Comparison of ENCODE assay signal across 8 cellular contexts in genomic region chr1:43979528-43980254, GRCh38. TPM values are rescaled to one million over a fixed set of nuclear protein-coding genes. Genes with fewer than 3 reads are reported as not detected.
DNase-seq lines count a peak whose midpoint lies in the region; ATAC-seq, FAIRE-seq and TF ChIP-seq lines count a peak whose summit lies in the region.

No MANE protein-coding gene starts in this region.

- ATAC-seq in GM23338 (peak; percentile 21), HepG2 (peak; percentile 10), GM21526 (IDR thresholded peaks at IDR 0.05; ENCODE audit: low FRiP score, unreplicated experiment) (no peak), GM21447 (IDR thresholded peaks at IDR 0.05; ENCODE audit: unreplicated experiment) (no peak)
- no peak for ATAC-seq in central memory CD8-positive, alpha-beta T cell (replicated peaks; ENCODE audit: extremely low read depth, poor library complexity, severe bottlenecking)
- peak; percentile 24 for ATAC-seq in stimulated activated naive CD8-positive, alpha-beta T cell treated with anti-CD3 and anti-CD28 coated beads, Interleukin-15, amount 100 ng/mL, for 72 hours

- peak; percentile 12 for FAIRE-seq in HepG2 (lab: Jason Lieb, UNC)

- BruUV-seq in HepG2 (replicated peaks; lab: Mats Ljungman, UMichigan) = TSS peak; percentile 38

- no peaks in the 10 kb centered on the region for H3K9me2 ChIP-seq in GM23338 (ENCODE audit: insufficient read depth)

- TF ChIP-seq EP300 in HepG2 (IDR thresholded peaks at IDR 0.05; ENCODE audit: low read depth in 2 of 2, low read length in 2 of 2) (no peak), HepG2 (CRISPR knock-in tag; IDR thresholded peaks at IDR 0.05; ENCODE audit: borderline replicate concordance) (peak; percentile 8; the same call in 1 of the 2 replicates)

- 1% methylated on average over 10 of the region's 45 CpGs for WGBS in HepG2 (ENCODE audit: low lambda C conversion rate)

- peaks cover 35% of the 10 kb centered on the region for H3K27me3 Mint-ChIP-seq in GM23338 (ENCODE audit: insufficient read depth, low read depth, poor library complexity)
- no peaks in the 10 kb centered on the region for H3K27me3 Mint-ChIP-seq in central memory CD8-positive, alpha-beta T cell
- no peaks in the 10 kb centered on the region for H3K27me3 Mint-ChIP-seq in stimulated activated naive CD8-positive, alpha-beta T cell treated with anti-CD3 and anti-CD28 coated beads, Interleukin-15, amount 100 ng/mL, for 72 hours

- H3K4me2 ChIP-seq in GM23338 = peak overlapping the region; percentile 84
- H3K4me2 ChIP-seq in HepG2 (ENCODE audit: low read depth, low read length) = peak overlapping the region; percentile 91

- H2AFZ ChIP-seq in GM23338 (peak overlapping the region; percentile 59; the same call in 1 of the 2 replicates), HepG2 (ENCODE audit: low read length) (no peak overlapping the region)

- peak overlapping the region; percentile 90 for H3K4me3 Mint-ChIP-seq in GM23338
- peak overlapping the region; percentile 81 for H3K4me3 Mint-ChIP-seq in central memory CD8-positive, alpha-beta T cell
- peak overlapping the region; percentile 84 to 89 for H3K4me3 Mint-ChIP-seq in stimulated activated naive CD8-positive, alpha-beta T cell treated with anti-CD3 and anti-CD28 coated beads, Interleukin-15, amount 100 ng/mL, for 72 hours

- H3K27ac Mint-ChIP-seq in GM23338 = peak overlapping the region; percentile 78
- peak overlapping the region; percentile 12 for H3K27ac Mint-ChIP-seq in central memory CD8-positive, alpha-beta T cell (ENCODE audit: low read depth)
- peak overlapping the region; percentile 50 to 89 for H3K27ac Mint-ChIP-seq in stimulated activated naive CD8-positive, alpha-beta T cell treated with anti-CD3 and anti-CD28 coated beads, Interleukin-15, amount 100 ng/mL, for 72 hours

- CTCF ChIA-PET in BJ (lab: Yijun Ruan, JAX) = interaction anchor here (0.7 to 1.3 kb wide), 2 partner anchors 9 to 45 kb away, joined by 3 read pairs; no protein-coding TSS in a partner anchor
- CTCF ChIA-PET in RWPE1 (lab: Yijun Ruan, JAX) = interaction anchor here (1.0 kb wide), 1 partner anchor 9 kb away, joined by 3 read pairs; no protein-coding TSS in a partner anchor
- CTCF ChIA-PET in HepG2 (lab: Yijun Ruan, JAX; ENCODE audit: low intra/inter-chr PET ratio, low total read pairs) = no interaction called here

- peak overlapping the region; percentile 76 for H3K9ac ChIP-seq in HepG2 (ENCODE audit: insufficient read depth, low read depth, low read length)

- peaks cover 29% of the 10 kb centered on the region; the same call in 1 of the 2 replicates for H3F3A ChIP-seq in GM23338 (replicated peaks; ENCODE audit: low read depth)

- intact Hi-C loops in HepG2 (cut with micrococcal nuclease; ENCODE audit: unreplicated experiment) = no loop called here

- TF ChIP-seq RAD21 in HepG2 (CRISPR knock-in tag; IDR thresholded peaks at IDR 0.05) = no peak

- DNase-seq in BJ (ENCODE audit: low read depth) (no peak), GM23338 (ENCODE audit: low spot score) (peak; percentile 59), RWPE1 (ENCODE audit: low spot score) (peak; percentile 62), HepG2 (ENCODE audit: low spot score) (peak; percentile 37)
- DNase-seq in central memory CD8-positive, alpha-beta T cell (ENCODE audit: low spot score in 2 of 2) = no peak
- DNase-seq in stimulated activated naive CD8-positive, alpha-beta T cell treated with anti-CD3 and anti-CD28 coated beads, Interleukin-15, amount 100 ng/mL, for 72 hours = peak; percentile 26 to 37

- in situ Hi-C loops in HepG2 (cut with HindIII; ENCODE audit: extremely low pct_ligation_motif_present, low pct_unique_long_range_greater_than_20kb) = no loop called here

- peaks cover 39% of the 10 kb centered on the region for H3K4me1 Mint-ChIP-seq in GM23338
- peaks cover 27% of the 10 kb centered on the region for H3K4me1 Mint-ChIP-seq in central memory CD8-positive, alpha-beta T cell
- peaks cover 46% of the 10 kb centered on the region for H3K4me1 Mint-ChIP-seq in stimulated activated naive CD8-positive, alpha-beta T cell treated with anti-CD3 and anti-CD28 coated beads, Interleukin-15, amount 100 ng/mL, for 72 hours

- no peaks in the 10 kb centered on the region for H3K9me3 ChIP-seq in HepG2 (ENCODE audit: low read length)

- H3K36me3 ChIP-seq in BJ (ENCODE audit: control insufficient read depth, insufficient read depth, low read length) = peaks cover 15% of the 10 kb centered on the region
- 0 out of 2 replicates have a peak, but pooled peaks cover 7% of the 10 kb centered on the region for H3K36me3 ChIP-seq in GM23338 (ENCODE audit: insufficient read depth)
- peaks cover 15 to 39% of the 10 kb centered on the region in 2 experiments for H3K36me3 ChIP-seq in HepG2 (replicated peaks in 1 of 2; ENCODE audit: control insufficient read depth in 1 of 2, insufficient read depth in 2 of 2, low read length in 2 of 2)

- H3K27me3 ChIP-seq in BJ (ENCODE audit: control insufficient read depth, insufficient read depth, low read length) (no peaks in the 10 kb centered on the region), GM23338 (ENCODE audit: insufficient read depth) (no peaks in the 10 kb centered on the region), HepG2 (ENCODE audit: control insufficient read depth in 1 of 2, insufficient read depth in 2 of 2, low read length in 2 of 2) (no peaks in the 10 kb centered on the region)

- peaks cover 16% of the 10 kb centered on the region for H3K79me2 ChIP-seq in GM23338 (replicated peaks; ENCODE audit: insufficient read depth)
- peaks cover 55% of the 10 kb centered on the region for H3K79me2 ChIP-seq in HepG2 (ENCODE audit: insufficient read depth, low read length)

- TF ChIP-seq CTCF in BJ (IDR thresholded peaks at IDR 0.05; ENCODE audit: insufficient read depth, low read depth, low read length) (no peak), GM23338 (conservative IDR thresholded peaks at IDR 0.05; ENCODE audit: low read depth in 2 of 2) (no peak), RWPE1 (conservative IDR thresholded peaks at IDR 0.05; ENCODE audit: low read depth) (no peak), HepG2 (CRISPR knock-in tag; IDR thresholded peaks at IDR 0.05) (no peak)

- TF ChIP-seq POLR2A in HepG2 (IDR thresholded peaks at IDR 0.05; ENCODE audit: insufficient read depth in 1 of 2, low read depth in 2 of 2, low read length in 2 of 2) = no peak; a peak in 1 of 4 replicates

- H3K4me1 ChIP-seq in GM23338 (ENCODE audit: insufficient read depth) (peaks cover 18% of the 10 kb centered on the region), HepG2 (ENCODE audit: insufficient read depth, low read length) (peaks cover 71% of the 10 kb centered on the region)

- H4K20me1 ChIP-seq in GM23338 (replicated peaks; ENCODE audit: insufficient read depth) (peaks cover 19% of the 10 kb centered on the region), HepG2 (ENCODE audit: insufficient read depth, low read length) (peaks cover 4% of the 10 kb centered on the region; the same call in 1 of the 2 replicates)

- H3K4me3 ChIP-seq in BJ (ENCODE audit: low read depth, low read length) = peak overlapping the region; percentile 68
- peak overlapping the region; percentile 69 for H3K4me3 ChIP-seq in GM23338
- H3K4me3 ChIP-seq in HepG2 (replicated peaks in 1 of 3; ENCODE audit: insufficient read depth in 1 of 3, low read depth in 2 of 3, low read length in 3 of 3) = peak overlapping the region; percentile 62 to 87 (median 84)

- H3K9me3 Mint-ChIP-seq in GM23338 = no peaks in the 10 kb centered on the region
- H3K9me3 Mint-ChIP-seq in central memory CD8-positive, alpha-beta T cell = no peaks in the 10 kb centered on the region
- no peaks in the 10 kb centered on the region for H3K9me3 Mint-ChIP-seq in stimulated activated naive CD8-positive, alpha-beta T cell treated with anti-CD3 and anti-CD28 coated beads, Interleukin-15, amount 100 ng/mL, for 72 hours

- H3K36me3 Mint-ChIP-seq in GM23338 (ENCODE audit: low read depth) = peaks cover 50% of the 10 kb centered on the region
- H3K36me3 Mint-ChIP-seq in central memory CD8-positive, alpha-beta T cell (ENCODE audit: insufficient read depth) = peaks cover 8% of the 10 kb centered on the region

- no peak overlapping the region for H3K27ac ChIP-seq in GM23338 (ENCODE audit: low read depth)
- H3K27ac ChIP-seq in RWPE1 = peak overlapping the region; percentile 94
- H3K27ac ChIP-seq in HepG2 (ENCODE audit: extremely low read length, insufficient read depth, low read length) = peak overlapping the region; percentile 83

- POLR2A ChIA-PET in BJ (lab: Charles Lee) (no interaction called here), RWPE1 (lab: Yijun Ruan, JAX; ENCODE audit: low non-redundant PET) (interaction anchor here (0.6 kb wide), 1 partner anchor 10 kb away, joined by 3 read pairs; no protein-coding TSS in a partner anchor), HepG2 (lab: Yijun Ruan, JAX) (interaction anchor here (0.5 to 1.3 kb wide), 3 partner anchors 12 to 324 kb away, joined by 3 to 8 read pairs (median 3); partner anchors contain the start of gene SLC6A9)

RNA-seq across cellular contexts. Expression of gene B4GALT2, which starts 0.7 kb away (rescaled TPM):
- polyA plus RNA-seq in BJ (2011; rRNA removed) = 60.2 and 82.2 TPM in 2 replicates
- 53.3 and 71.8 TPM in 2 replicates for polyA minus RNA-seq in BJ (2011; rRNA and poly(A)+ RNA removed)
- 52.7 and 63.1 TPM in 2 replicates for total RNA-seq in GM23338 (2014; rRNA removed; shearing (Covaris generic))
- polyA plus RNA-seq in GM23338 (2016; fragmentation: Nextera tagmentation; extraction: Ambion mirVana) = 22.4 and 22.8 TPM in 2 replicates
- 56.5 and 78.0 TPM in 2 replicates for total RNA-seq in HepG2 (2016; rRNA removed; fragmentation: Illumina TruSeq; extraction: Trizol)
- 81.0 and 86.5 TPM in 2 replicates for total RNA-seq in HepG2 (2016; cell fraction: cytosol; rRNA removed; fragmentation: Illumina TruSeq; extraction: Trizol; ENCODE audit: low read depth)
- total RNA-seq in HepG2 (2016; cell fraction: insoluble cytoplasmic fraction; rRNA removed; fragmentation: Illumina TruSeq; extraction: Trizol) = 57.1 and 86.7 TPM in 2 replicates
- total RNA-seq in HepG2 (2016; cell fraction: membrane; rRNA removed; fragmentation: Illumina TruSeq; extraction: Trizol) = 144 and 151 TPM in 2 replicates
- 42.0 and 49.7 TPM in 2 replicates for total RNA-seq in HepG2 (2016; cell fraction: nucleus; rRNA removed; fragmentation: Illumina TruSeq; extraction: Trizol)
- 41.9 and 57.0 TPM in 2 replicates for polyA plus RNA-seq in HepG2 (2011; rRNA removed)
- 39.2 and 66.4 TPM in 2 replicates for polyA plus RNA-seq in HepG2 (2011; cell fraction: cytosol; rRNA removed)
- polyA plus RNA-seq in HepG2 (2011; cell fraction: nucleus; rRNA removed) = 53.0 and 54.3 TPM in 2 replicates
- polyA plus RNA-seq in HepG2 (2012) = 40.1 and 41.5 TPM in 2 replicates
- 96.5 and 101 TPM in 2 replicates for polyA plus RNA-seq in HepG2 (2016; cell fraction: cytosol; fragmentation: Illumina TruSeq; extraction: Trizol; ENCODE audit: low read depth)
- polyA plus RNA-seq in HepG2 (2016; cell fraction: insoluble cytoplasmic fraction; fragmentation: Illumina TruSeq; extraction: Trizol; ENCODE audit: low read depth) = 67.6 and 73.0 TPM in 2 replicates
- 132 and 145 TPM in 2 replicates for polyA plus RNA-seq in HepG2 (2016; cell fraction: membrane; fragmentation: Illumina TruSeq; extraction: Trizol; ENCODE audit: low read depth)
- 86.0 and 90.4 TPM in 2 replicates for polyA plus RNA-seq in HepG2 (2016; cell fraction: nucleus; fragmentation: Illumina TruSeq; extraction: Trizol; ENCODE audit: insufficient read depth, low read depth)
- polyA minus RNA-seq in HepG2 (2011; rRNA and poly(A)+ RNA removed; ENCODE audit: low replicate concordance) = 52.0 and 94.8 TPM in 2 replicates
- polyA minus RNA-seq in HepG2 (2011; cell fraction: cytosol; rRNA and poly(A)+ RNA removed) = 24.3 and 27.3 TPM in 2 replicates
- 13.7 and 15.8 TPM in 2 replicates for polyA minus RNA-seq in HepG2 (2011; cell fraction: nucleus; rRNA and poly(A)+ RNA removed)

RNA-seq across cellular contexts. Expression of gene ATP6V0B, which starts 4.9 kb away (rescaled TPM):
- 135 and 186 TPM in 2 replicates for polyA plus RNA-seq in BJ (2011; rRNA removed)
- polyA minus RNA-seq in BJ (2011; rRNA and poly(A)+ RNA removed) = 53.8 and 80.8 TPM in 2 replicates
- 112 and 116 TPM in 2 replicates for total RNA-seq in GM23338 (2014; rRNA removed; shearing (Covaris generic))
- 142 and 149 TPM in 2 replicates for polyA plus RNA-seq in GM23338 (2016; fragmentation: Nextera tagmentation; extraction: Ambion mirVana)
- total RNA-seq in HepG2 (2016; rRNA removed; fragmentation: Illumina TruSeq; extraction: Trizol) = 76.4 and 161 TPM in 2 replicates
- 117 and 155 TPM in 2 replicates for total RNA-seq in HepG2 (2016; cell fraction: cytosol; rRNA removed; fragmentation: Illumina TruSeq; extraction: Trizol; ENCODE audit: low read depth)
- total RNA-seq in HepG2 (2016; cell fraction: insoluble cytoplasmic fraction; rRNA removed; fragmentation: Illumina TruSeq; extraction: Trizol) = 83.5 and 169 TPM in 2 replicates
- total RNA-seq in HepG2 (2016; cell fraction: membrane; rRNA removed; fragmentation: Illumina TruSeq; extraction: Trizol) = 125 and 145 TPM in 2 replicates
- total RNA-seq in HepG2 (2016; cell fraction: nucleus; rRNA removed; fragmentation: Illumina TruSeq; extraction: Trizol) = 134 and 145 TPM in 2 replicates
- polyA plus RNA-seq in HepG2 (2011; rRNA removed) = 157 and 169 TPM in 2 replicates
- 171 and 212 TPM in 2 replicates for polyA plus RNA-seq in HepG2 (2011; cell fraction: cytosol; rRNA removed)
- 191 and 208 TPM in 2 replicates for polyA plus RNA-seq in HepG2 (2011; cell fraction: nucleus; rRNA removed)
- polyA plus RNA-seq in HepG2 (2012) = 45.1 and 96.9 TPM in 2 replicates
- 104 and 146 TPM in 2 replicates for polyA plus RNA-seq in HepG2 (2016; cell fraction: cytosol; fragmentation: Illumina TruSeq; extraction: Trizol; ENCODE audit: low read depth)
- polyA plus RNA-seq in HepG2 (2016; cell fraction: insoluble cytoplasmic fraction; fragmentation: Illumina TruSeq; extraction: Trizol; ENCODE audit: low read depth) = 64.0 and 66.5 TPM in 2 replicates
- polyA plus RNA-seq in HepG2 (2016; cell fraction: membrane; fragmentation: Illumina TruSeq; extraction: Trizol; ENCODE audit: low read depth) = 95.1 and 113 TPM in 2 replicates
- 218 and 233 TPM in 2 replicates for polyA plus RNA-seq in HepG2 (2016; cell fraction: nucleus; fragmentation: Illumina TruSeq; extraction: Trizol; ENCODE audit: insufficient read depth, low read depth)
- polyA minus RNA-seq in HepG2 (2011; rRNA and poly(A)+ RNA removed; ENCODE audit: low replicate concordance) = 161 and 288 TPM in 2 replicates
- polyA minus RNA-seq in HepG2 (2011; cell fraction: cytosol; rRNA and poly(A)+ RNA removed) = 33.1 and 37.3 TPM in 2 replicates
- 51.0 and 60.8 TPM in 2 replicates for polyA minus RNA-seq in HepG2 (2011; cell fraction: nucleus; rRNA and poly(A)+ RNA removed)

RNA-seq across cellular contexts. Expression of gene DPH2, which starts 9.9 kb away (rescaled TPM):
- polyA plus RNA-seq in BJ (2011; rRNA removed) (20.9 and 35.3 TPM in 2 replicates), GM23338 (2016; fragmentation: Nextera tagmentation; extraction: Ambion mirVana) (32.1 and 35.6 TPM in 2 replicates), HepG2 (2011; rRNA removed) (32.2 and 39.3 TPM in 2 replicates)
- polyA minus RNA-seq in BJ (2011; rRNA and poly(A)+ RNA removed) = 23.8 and 42.8 TPM in 2 replicates
- total RNA-seq in GM23338 (2014; rRNA removed; shearing (Covaris generic)) = 68.2 and 90.3 TPM in 2 replicates
- total RNA-seq in HepG2 (2016; rRNA removed; fragmentation: Illumina TruSeq; extraction: Trizol) = 38.3 and 40.5 TPM in 2 replicates
- total RNA-seq in HepG2 (2016; cell fraction: cytosol; rRNA removed; fragmentation: Illumina TruSeq; extraction: Trizol; ENCODE audit: low read depth) = 15.2 TPM in 2 replicates
- total RNA-seq in HepG2 (2016; cell fraction: insoluble cytoplasmic fraction; rRNA removed; fragmentation: Illumina TruSeq; extraction: Trizol) = 33.0 and 37.1 TPM in 2 replicates
- total RNA-seq in HepG2 (2016; cell fraction: membrane; rRNA removed; fragmentation: Illumina TruSeq; extraction: Trizol) = 43.0 and 46.2 TPM in 2 replicates
- total RNA-seq in HepG2 (2016; cell fraction: nucleus; rRNA removed; fragmentation: Illumina TruSeq; extraction: Trizol) = 21.9 and 28.3 TPM in 2 replicates
- polyA plus RNA-seq in HepG2 (2011; cell fraction: cytosol; rRNA removed) = 29.8 and 30.1 TPM in 2 replicates
- polyA plus RNA-seq in HepG2 (2011; cell fraction: nucleus; rRNA removed) = 143 and 148 TPM in 2 replicates
- polyA plus RNA-seq in HepG2 (2012) = 16.3 and 20.7 TPM in 2 replicates
- 16.6 and 18.7 TPM in 2 replicates for polyA plus RNA-seq in HepG2 (2016; cell fraction: cytosol; fragmentation: Illumina TruSeq; extraction: Trizol; ENCODE audit: low read depth)
- polyA plus RNA-seq in HepG2 (2016; cell fraction: insoluble cytoplasmic fraction; fragmentation: Illumina TruSeq; extraction: Trizol; ENCODE audit: low read depth) = 33.1 and 38.5 TPM in 2 replicates
- 41.7 and 43.1 TPM in 2 replicates for polyA plus RNA-seq in HepG2 (2016; cell fraction: membrane; fragmentation: Illumina TruSeq; extraction: Trizol; ENCODE audit: low read depth)
- 50.3 and 52.5 TPM in 2 replicates for polyA plus RNA-seq in HepG2 (2016; cell fraction: nucleus; fragmentation: Illumina TruSeq; extraction: Trizol; ENCODE audit: insufficient read depth, low read depth)
- polyA minus RNA-seq in HepG2 (2011; rRNA and poly(A)+ RNA removed; ENCODE audit: low replicate concordance) = 71.2 and 144 TPM in 2 replicates
- 10.3 and 13.5 TPM in 2 replicates for polyA minus RNA-seq in HepG2 (2011; cell fraction: cytosol; rRNA and poly(A)+ RNA removed)
- polyA minus RNA-seq in HepG2 (2011; cell fraction: nucleus; rRNA and poly(A)+ RNA removed) = 36.7 and 43.0 TPM in 2 replicates

RNA-seq across cellular contexts. Expression of gene CCDC24, which starts 11.7 kb away (rescaled TPM):
- polyA plus RNA-seq in BJ (2011; rRNA removed) = 0.98 and 2.0 TPM in 2 replicates
- 0.66 and 0.77 TPM in 2 replicates for polyA minus RNA-seq in BJ (2011; rRNA and poly(A)+ RNA removed)
- total RNA-seq in GM23338 (2014; rRNA removed; shearing (Covaris generic)) = 8.3 and 9.5 TPM in 2 replicates
- polyA plus RNA-seq in GM23338 (2016; fragmentation: Nextera tagmentation; extraction: Ambion mirVana) = 13.4 and 17.2 TPM in 2 replicates
- total RNA-seq in HepG2 (2016; rRNA removed; fragmentation: Illumina TruSeq; extraction: Trizol) = 2.2 and 2.9 TPM in 2 replicates
- 0.79 and 2.4 TPM in 2 replicates for total RNA-seq in HepG2 (2016; cell fraction: cytosol; rRNA removed; fragmentation: Illumina TruSeq; extraction: Trizol; ENCODE audit: low read depth)
- 0.95 and 2.5 TPM in 2 replicates for total RNA-seq in HepG2 (2016; cell fraction: insoluble cytoplasmic fraction; rRNA removed; fragmentation: Illumina TruSeq; extraction: Trizol)
- 1.8 and 2.6 TPM in 2 replicates for total RNA-seq in HepG2 (2016; cell fraction: membrane; rRNA removed; fragmentation: Illumina TruSeq; extraction: Trizol)
- 2.8 and 3.1 TPM in 2 replicates for total RNA-seq in HepG2 (2016; cell fraction: nucleus; rRNA removed; fragmentation: Illumina TruSeq; extraction: Trizol)
- polyA plus RNA-seq in HepG2 (2011; rRNA removed) = 1.4 and 1.8 TPM in 2 replicates
- polyA plus RNA-seq in HepG2 (2011; cell fraction: cytosol; rRNA removed) = 0.59 and 0.82 TPM in 2 replicates
- polyA plus RNA-seq in HepG2 (2011; cell fraction: nucleus; rRNA removed) = 8.4 and 10.6 TPM in 2 replicates
- 2.3 and 3.3 TPM in 2 replicates for polyA plus RNA-seq in HepG2 (2012)
- 1.3 and 1.8 TPM in 2 replicates for polyA plus RNA-seq in HepG2 (2016; cell fraction: cytosol; fragmentation: Illumina TruSeq; extraction: Trizol; ENCODE audit: low read depth)
- 2.1 and 2.4 TPM in 2 replicates for polyA plus RNA-seq in HepG2 (2016; cell fraction: insoluble cytoplasmic fraction; fragmentation: Illumina TruSeq; extraction: Trizol; ENCODE audit: low read depth)
- 1.7 and 2.2 TPM in 2 replicates for polyA plus RNA-seq in HepG2 (2016; cell fraction: membrane; fragmentation: Illumina TruSeq; extraction: Trizol; ENCODE audit: low read depth)
- 4.7 and 6.9 TPM in 2 replicates for polyA plus RNA-seq in HepG2 (2016; cell fraction: nucleus; fragmentation: Illumina TruSeq; extraction: Trizol; ENCODE audit: insufficient read depth, low read depth)
- polyA minus RNA-seq in HepG2 (2011; rRNA and poly(A)+ RNA removed; ENCODE audit: low replicate concordance) = 1.1 and 1.6 TPM in 2 replicates
- not detected in 2 replicates for polyA minus RNA-seq in HepG2 (2011; cell fraction: cytosol; rRNA and poly(A)+ RNA removed)
- 1.2 and 1.9 TPM in 2 replicates for polyA minus RNA-seq in HepG2 (2011; cell fraction: nucleus; rRNA and poly(A)+ RNA removed)

RNA-seq across cellular contexts. Expression of gene IPO13, which starts 32.9 kb away (rescaled TPM):
- 13.4 and 24.8 TPM in 2 replicates for polyA plus RNA-seq in BJ (2011; rRNA removed)
- 31.0 and 37.8 TPM in 2 replicates for polyA minus RNA-seq in BJ (2011; rRNA and poly(A)+ RNA removed)
- 17.9 and 22.8 TPM in 2 replicates for total RNA-seq in GM23338 (2014; rRNA removed; shearing (Covaris generic))
- polyA plus RNA-seq in GM23338 (2016; fragmentation: Nextera tagmentation; extraction: Ambion mirVana) = 10.4 and 12.5 TPM in 2 replicates
- total RNA-seq in HepG2 (2016; rRNA removed; fragmentation: Illumina TruSeq; extraction: Trizol) = 14.3 and 15.6 TPM in 2 replicates
- 2.4 and 3.1 TPM in 2 replicates for total RNA-seq in HepG2 (2016; cell fraction: cytosol; rRNA removed; fragmentation: Illumina TruSeq; extraction: Trizol; ENCODE audit: low read depth)
- total RNA-seq in HepG2 (2016; cell fraction: insoluble cytoplasmic fraction; rRNA removed; fragmentation: Illumina TruSeq; extraction: Trizol) = 13.4 and 14.4 TPM in 2 replicates
- total RNA-seq in HepG2 (2016; cell fraction: membrane; rRNA removed; fragmentation: Illumina TruSeq; extraction: Trizol) = 5.8 and 6.8 TPM in 2 replicates
- total RNA-seq in HepG2 (2016; cell fraction: nucleus; rRNA removed; fragmentation: Illumina TruSeq; extraction: Trizol) = 15.1 and 20.1 TPM in 2 replicates
- 12.9 and 15.0 TPM in 2 replicates for polyA plus RNA-seq in HepG2 (2011; rRNA removed)
- 11.2 and 12.8 TPM in 2 replicates for polyA plus RNA-seq in HepG2 (2011; cell fraction: cytosol; rRNA removed)
- 43.8 and 47.3 TPM in 2 replicates for polyA plus RNA-seq in HepG2 (2011; cell fraction: nucleus; rRNA removed)
- polyA plus RNA-seq in HepG2 (2012) = 9.7 and 11.8 TPM in 2 replicates
- polyA plus RNA-seq in HepG2 (2016; cell fraction: cytosol; fragmentation: Illumina TruSeq; extraction: Trizol; ENCODE audit: low read depth) = 2.2 and 2.4 TPM in 2 replicates
- 14.5 and 14.6 TPM in 2 replicates for polyA plus RNA-seq in HepG2 (2016; cell fraction: insoluble cytoplasmic fraction; fragmentation: Illumina TruSeq; extraction: Trizol; ENCODE audit: low read depth)
- polyA plus RNA-seq in HepG2 (2016; cell fraction: membrane; fragmentation: Illumina TruSeq; extraction: Trizol; ENCODE audit: low read depth) = 3.4 and 5.4 TPM in 2 replicates
- polyA plus RNA-seq in HepG2 (2016; cell fraction: nucleus; fragmentation: Illumina TruSeq; extraction: Trizol; ENCODE audit: insufficient read depth, low read depth) = 47.0 and 47.3 TPM in 2 replicates
- 37.2 and 43.4 TPM in 2 replicates for polyA minus RNA-seq in HepG2 (2011; rRNA and poly(A)+ RNA removed; ENCODE audit: low replicate concordance)
- 8.7 and 12.3 TPM in 2 replicates for polyA minus RNA-seq in HepG2 (2011; cell fraction: cytosol; rRNA and poly(A)+ RNA removed)
- 9.8 and 11.1 TPM in 2 replicates for polyA minus RNA-seq in HepG2 (2011; cell fraction: nucleus; rRNA and poly(A)+ RNA removed)

Comparison
In these comparisons a context has a peak if more than half of its experiments do, and no peak if none do; other contexts are left out.
1. DNase-seq: peak in GM23338 (single experiment), RWPE1 (single experiment), HepG2 (single experiment) and stimulated activated naive CD8-positive, alpha-beta T cell treated with anti-CD3 and anti-CD28 coated beads, Interleukin-15, amount 100 ng/mL, for 72 hours (2 of 2); none in BJ (single experiment) and central memory CD8-positive, alpha-beta T cell (0 of 2).
2. ATAC-seq: peak in GM23338 (single experiment), HepG2 (single experiment) and stimulated activated naive CD8-positive, alpha-beta T cell treated with anti-CD3 and anti-CD28 coated beads, Interleukin-15, amount 100 ng/mL, for 72 hours (single experiment); none in central memory CD8-positive, alpha-beta T cell (single experiment), GM21526 (single experiment) and GM21447 (single experiment).
3. H3K27ac Mint-ChIP-seq: peak in every context shown above with its lines; median percentile 78 in GM23338; 70 in stimulated activated naive CD8-positive, alpha-beta T cell treated with anti-CD3 and anti-CD28 coated beads, Interleukin-15, amount 100 ng/mL, for 72 hours; 12 in central memory CD8-positive, alpha-beta T cell.
4. Peak in every context shown above with its lines, with median percentiles within 50 percentile points of each other: H3K4me3 ChIP-seq and H3K4me3 Mint-ChIP-seq.